19 cellular contexts compared by ENCODE assay signal in the genomic region with DNA sequence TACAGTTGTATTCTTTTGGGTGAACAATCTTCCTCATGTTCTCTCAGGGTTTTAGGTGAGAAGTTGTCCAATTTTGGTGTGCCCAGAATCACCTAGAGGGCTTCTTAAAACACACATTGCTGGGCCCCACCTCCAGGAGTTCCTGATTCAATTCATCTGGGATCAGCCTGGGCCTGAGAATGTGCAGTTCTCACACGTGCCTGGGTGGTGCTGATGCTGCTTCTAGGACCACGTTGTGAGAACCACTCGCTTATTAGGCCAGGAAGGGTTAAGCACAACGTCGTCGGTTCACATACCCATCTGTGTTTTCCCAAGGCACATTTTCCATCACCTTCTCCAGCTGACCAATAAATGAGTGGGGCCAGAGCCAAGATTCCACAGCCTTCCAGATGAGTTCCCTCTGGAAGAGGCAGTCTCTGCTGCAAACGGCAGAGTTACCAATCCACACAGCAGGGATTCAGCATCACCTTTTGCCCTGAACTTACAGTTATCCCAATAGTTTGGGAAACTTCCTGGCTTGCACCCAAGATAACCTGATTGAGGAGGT.
DNase-seq lines count a peak whose midpoint lies in the region; ATAC-seq and TF ChIP-seq lines count a peak whose summit lies in the region.
"Had no signal": no experiment of that assay in that cellular context is flagged by ENCODE, and none has a peak within 500 bp of the region (broad histone marks: within the 10 kb centered on the region; RNA-seq: fewer than 3 reads in every experiment).

No MANE protein-coding gene starts in this region.

- TF ChIP-seq CTCF in HEK293 (tag by site-specific recombination; IDR thresholded peaks at IDR 0.05) (no peak), endodermal cell (conservative IDR thresholded peaks at IDR 0.05) (peak; percentile 16), sigmoid colon (IDR thresholded peaks at IDR 0.05) (no peak)

- WGBS in endodermal cell (ENCODE audit: insufficient coverage in 1 of 2, insufficient read length in 1 of 2), 2 experiments: 77 to 88% methylated on average over 6 to 7 of the region's 7 CpGs
- WGBS in sigmoid colon, 2 donors: 70% methylated on average over 7 of the region's 7 CpGs

- DNase-seq in EH (ENCODE audit: low read depth) (peak; percentile 1), endodermal cell (no peak), sigmoid colon (peak; percentile 72), UCSD-AML1 (lab: John Stamatoyannopoulos, UW; ENCODE audit: unreplicated experiment) (no peak), sciatic nerve (ENCODE audit: low spot score) (no peak), NCI-H128 (lab: John Stamatoyannopoulos, UW; ENCODE audit: unreplicated experiment) (no peak)
- DNase-seq in stimulated activated naive CD4-positive, alpha-beta T cell (lab: John Stamatoyannopoulos, UW): no peak
- DNase-seq: CD8-positive, alpha-beta memory T cell; DMS79; NCI-H1092 treated with DMSO at 0.1 percent for 48 hours; NCI-H2081 treated with DMSO at 0.1 percent for 48 hours; NCI-H510A treated with DMSO at 0.1 percent for 48 hours; NCI-H774; SHP77 had no signal

- TF ChIP-seq EP300 in sigmoid colon (IDR thresholded peaks at IDR 0.05): no peak

- H3K4me3 ChIP-seq in HEK293 (ENCODE audit: low read depth, low read length) (no peak overlapping the region), endodermal cell (ENCODE audit: low read length) (no peak overlapping the region), sigmoid colon (no peak overlapping the region)
- H3K4me3 ChIP-seq: A549; BLaER1 treated with 17β-estradiol and CSF1 and Interleukin-3, amounts not matched to agents 10 nM and 100 nM; HAP-1; SK-N-MC had no signal

- intact Hi-C loops in sigmoid colon (cut with DNase I): no loop called here
- intact Hi-C loops in sciatic nerve (cut with DNase I): no loop called here

- H3K4me1 Mint-ChIP-seq in endodermal cell: no peaks in the 10 kb centered on the region

- no peak for ATAC-seq in sciatic nerve
- ATAC-seq: A549 had no signal

- H3K27ac Mint-ChIP-seq in endodermal cell: no peak overlapping the region
- H3K27ac Mint-ChIP-seq: CD8-positive, alpha-beta memory T cell had no signal

- peaks cover 3% of the 10 kb centered on the region for H3K27me3 Mint-ChIP-seq in endodermal cell (ENCODE audit: insufficient read depth)

- H3K9me3 ChIP-seq in HEK293 (ENCODE audit: control insufficient read depth, insufficient read depth, low read depth, low read length): no peaks in the 10 kb centered on the region
- no peaks in the 10 kb centered on the region for H3K9me3 ChIP-seq in endodermal cell (ENCODE audit: control insufficient read depth, low read length)
- no peaks in the 10 kb centered on the region for H3K9me3 ChIP-seq in sigmoid colon
- H3K9me3 ChIP-seq: A549; BLaER1 treated with 17β-estradiol and CSF1 and Interleukin-3, amounts not matched to agents 10 nM and 100 nM; HAP-1 had no signal

- CTCF ChIA-PET in HEK293 (lab: Yijun Ruan, JAX): no interaction called here

- H3K4me1 ChIP-seq in HEK293 (ENCODE audit: control insufficient read depth, insufficient read depth, low read length): peaks cover 5% of the 10 kb centered on the region; the same call in 1 of the 2 replicates
- no peaks in the 10 kb centered on the region for H3K4me1 ChIP-seq in endodermal cell (ENCODE audit: control insufficient read depth, insufficient read depth, low read length)
- peaks cover 0 to 12% (median 5%) of the 10 kb centered on the region in 4 donors for H3K4me1 ChIP-seq in sigmoid colon
- H3K4me1 ChIP-seq: HAP-1 had no signal

- no peak overlapping the region for H3K4me3 Mint-ChIP-seq in endodermal cell
- H3K4me3 Mint-ChIP-seq: CD8-positive, alpha-beta memory T cell had no signal

- no peak overlapping the region for H3K9ac ChIP-seq in endodermal cell (ENCODE audit: extremely low read depth, low read length, poor library complexity, severe bottlenecking)
- H3K9ac ChIP-seq: BLaER1 treated with 17β-estradiol and CSF1 and Interleukin-3, amounts not matched to agents 10 nM and 100 nM had no signal

- POLR2A ChIA-PET in HEK293 (lab: Yijun Ruan, JAX): no interaction called here

- TF ChIP-seq POLR2A in sigmoid colon (IDR thresholded peaks at IDR 0.05): no peak

- H3K9me3 Mint-ChIP-seq in endodermal cell: no peaks in the 10 kb centered on the region
- H3K9me3 Mint-ChIP-seq: CD8-positive, alpha-beta memory T cell had no signal

- H3K27me3 ChIP-seq in endodermal cell (ENCODE audit: control insufficient read depth, insufficient read depth, low read length, poor library complexity, severe bottlenecking): no peaks in the 10 kb centered on the region
- H3K27me3 ChIP-seq in sigmoid colon: no peaks in the 10 kb centered on the region
- H3K27me3 ChIP-seq: BLaER1 treated with 17β-estradiol and CSF1 and Interleukin-3, amounts not matched to agents 10 nM and 100 nM had no signal

- no peaks in the 10 kb centered on the region for H3K36me3 Mint-ChIP-seq in endodermal cell (ENCODE audit: low read depth)
- H3K36me3 Mint-ChIP-seq: CD8-positive, alpha-beta memory T cell had no signal

- no peak overlapping the region for H3K27ac ChIP-seq in HEK293 (ENCODE audit: extremely low read depth, low read depth, low read length)
- no peak overlapping the region for H3K27ac ChIP-seq in endodermal cell (ENCODE audit: low read depth, low read length)
- no peak overlapping the region for H3K27ac ChIP-seq in sigmoid colon
- H3K27ac ChIP-seq: A549, SK-N-MC had no signal

- H3K36me3 ChIP-seq in HEK293 (ENCODE audit: control insufficient read depth in 2 of 2, insufficient read depth in 1 of 2, low read length in 2 of 2) (no peaks in the 10 kb centered on the region), endodermal cell (ENCODE audit: control insufficient read depth, insufficient read depth, low read length) (no peaks in the 10 kb centered on the region), sigmoid colon (no peaks in the 10 kb centered on the region)
- H3K36me3 ChIP-seq: BLaER1 treated with 17β-estradiol and CSF1 and Interleukin-3, amounts not matched to agents 10 nM and 100 nM; HAP-1 had no signal

TF ChIP-seq in HEK293, 187 proteins besides CTCF, POLR2A, EP300 and RAD21:
- TF ChIP-seq ZBTB20 (tag by site-specific recombination; IDR thresholded peaks at IDR 0.05): 0 out of 2 replicates have a peak, but pooled peaks have one; percentile 34
- 0 out of 2 replicates have a peak, but pooled peaks have one; percentile 35 for TF ChIP-seq IKZF3 (tag by site-specific recombination; IDR thresholded peaks at IDR 0.05)
- no peak for TF ChIP-seq ZNF274 (IDR thresholded peaks at IDR 0.05; ENCODE audit: low read length)
- no peak for TF ChIP-seq ZNF274 (tag by site-specific recombination; IDR thresholded peaks at IDR 0.05; ENCODE audit: borderline replicate concordance)
- TF ChIP-seq TCF7L2 (IDR thresholded peaks at IDR 0.05; ENCODE audit: borderline replicate concordance, low read depth, low read length): no peak

Comparison
In these comparisons a context has a peak if more than half of its experiments do, and no peak if none do; other contexts are left out.
1. DNase-seq: peak in EH (single experiment) and sigmoid colon (single experiment); none in endodermal cell (single experiment), stimulated activated naive CD4-positive, alpha-beta T cell (0 of 6), UCSD-AML1 (single experiment), sciatic nerve (single experiment) and NCI-H128 (single experiment).